Comparison of ENCODE assay signal across 24 cellular contexts in the genomic region with DNA sequence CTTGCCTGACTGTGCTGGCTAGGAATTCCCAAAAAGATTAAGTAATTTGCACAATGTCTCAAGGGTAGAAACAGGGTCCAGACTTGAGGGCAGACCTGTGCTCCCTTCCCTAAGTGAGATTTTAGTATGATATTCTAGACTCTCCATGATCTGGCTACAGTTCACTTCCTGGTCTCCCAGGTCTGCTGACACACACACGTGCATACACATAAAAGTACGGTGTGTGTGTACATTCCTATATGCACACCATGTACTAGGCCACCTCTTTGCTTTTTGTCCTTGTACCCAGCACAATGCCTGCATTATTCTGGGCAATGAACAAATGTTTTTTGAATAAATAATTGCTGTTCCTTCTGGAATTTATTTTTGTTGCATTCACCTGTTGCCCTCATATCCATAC.
"Had no signal": no experiment of that assay in that cellular context is flagged by ENCODE, and none has a peak within 500 bp of the region (broad histone marks: within the 10 kb centered on the region; RNA-seq: fewer than 3 reads in every experiment).

No MANE protein-coding gene starts in this region.

- H3K36me3 ChIP-seq: ascending aorta, MG63, SJCRH30 had no signal

- H3K9me3 ChIP-seq: ascending aorta, SJCRH30 had no signal

- ATAC-seq: activated CD8-positive, alpha-beta T cell treated with anti-CD3 and anti-CD28 coated beads for 36 hours; K562; Panc1 had no signal

- H3K4me3 ChIP-seq: ascending aorta, K562, MG63, SJCRH30, SK-N-MC had no signal

- FAIRE-seq: K562, TTC549 had no signal

- H3K4me1 ChIP-seq: ascending aorta, SJCRH30 had no signal

- DNase-seq: activated CD4-positive, alpha-beta T cell treated with anti-CD3 and anti-CD28 coated beads, Interleukin-2, amount 10 ng/mL, durations not matched to agents 24 days and 14 days; activated CD4-positive, alpha-beta T cell treated with anti-CD3 and anti-CD28 coated beads, Interleukin-2, amount 50 U/mL, for 4 hours; activated CD8-positive, alpha-beta T cell treated with anti-CD3 and anti-CD28 coated beads for 36 hours; activated gamma-delta T cell; activated naive CD4-positive, alpha-beta T cell treated with Interleukin-2 at 50 U/mL for 16 hours; activated naive CD8-positive, alpha-beta T cell treated with anti-CD3 and anti-CD28 coated beads, Interleukin-2, amount 10 ng/mL, durations not matched to agents 7 days and 5 days; activated T-cell treated with anti-CD3 and anti-CD28 coated beads, Interleukin-2, amount 50 U/mL, for 24 hours; amygdala; MG63; NCI-H1048; NCI-H1105 treated with DMSO at 0.1 percent for 48 hours; NCI-H1436; NCI-H1694; NCI-H1930; NCI-H2081 treated with DMSO at 0.1 percent for 48 hours; NCI-H345; NCI-H524 treated with DMSO at 0.1 percent for 48 hours; SHP77; SJCRH30 had no signal

- H3K27me3 ChIP-seq: ascending aorta, MG63, SJCRH30 had no signal

- H3K27ac ChIP-seq: ascending aorta, SJCRH30, SK-N-MC had no signal
